ENCODE assay signal across 19 cellular contexts in genomic region chr15:98401029-98401428, GRCh38.
DNase-seq lines count a peak whose midpoint lies in the region; ATAC-seq and TF ChIP-seq lines count a peak whose summit lies in the region.
"Had no signal": no experiment of that assay in that cellular context is flagged by ENCODE, and none has a peak within 500 bp of the region (broad histone marks: within the 10 kb centered on the region; RNA-seq: fewer than 3 reads in every experiment).

No MANE protein-coding gene starts in this region.

- no peaks in the 10 kb centered on the region for H3K79me1 ChIP-seq in IMR-90 (ENCODE audit: low read depth in 1 of 2, low read length in 2 of 2)
- H3K79me1 ChIP-seq in neuronal stem cell (ENCODE audit: low read depth, low read length), result no peaks in the 10 kb centered on the region

- H3K4me3 Mint-ChIP-seq in endodermal cell (no peak overlapping the region), mesothelial cell of epicardium (no peak overlapping the region)
- H3K4me3 Mint-ChIP-seq: GM23338 had no signal

- H4K5ac ChIP-seq in IMR-90 (ENCODE audit: low read depth, low read length), result no peak overlapping the region

- POLR2A ChIA-PET in IMR-90 (lab: Charles Lee; ENCODE audit: unreplicated experiment), result no interaction called here

- no peaks in the 10 kb centered on the region for H3K4me1 ChIP-seq in IMR-90 (ENCODE audit: control insufficient read depth, insufficient read depth, low read length)
- H3K4me1 ChIP-seq in endodermal cell (ENCODE audit: control insufficient read depth, insufficient read depth, low read length), result peaks cover 4% of the 10 kb centered on the region
- H3K4me1 ChIP-seq in right cardiac atrium (ENCODE audit: control insufficient read depth, insufficient read depth, low read length), result no peaks in the 10 kb centered on the region
- H3K4me1 ChIP-seq in neuronal stem cell (ENCODE audit: control insufficient read depth in 2 of 2, insufficient read depth in 1 of 2, low read depth in 1 of 2, low read length in 2 of 2), result peaks cover 0 to 7% of the 10 kb centered on the region in 2 donors

- H4K20me1 ChIP-seq in IMR-90 (ENCODE audit: insufficient read depth, low read length), result no peaks in the 10 kb centered on the region
- H4K20me1 ChIP-seq: BLaER1 treated with 17β-estradiol and CSF1 and Interleukin-3, amounts not matched to agents 10 nM and 100 nM had no signal

- H3K27me3 Mint-ChIP-seq in endodermal cell (ENCODE audit: insufficient read depth) (peaks cover 3% of the 10 kb centered on the region), mesothelial cell of epicardium (ENCODE audit: low read depth) (peaks cover 50% of the 10 kb centered on the region)

- TF ChIP-seq RAD21 in IMR-90 (IDR thresholded peaks at IDR 0.05; ENCODE audit: low read length), result no peak

- CTCF ChIA-PET in IMR-90 (lab: Yijun Ruan, JAX), result no interaction called here

- intact Hi-C loops in IMR-90 (cut with micrococcal nuclease), result no loop called here
- intact Hi-C loops in right cardiac atrium (cut with DNase I), result no loop called here
- intact Hi-C loops in sciatic nerve (cut with DNase I), result no loop called here

- dilution Hi-C loops in IMR-90 (cut with HindIII; ENCODE audit: low sequenced_read_pairs, unreplicated experiment), result no loop called here

- H4K91ac ChIP-seq in IMR-90 (ENCODE audit: insufficient read depth, low read depth, low read length) (no peak overlapping the region), neuronal stem cell (ENCODE audit: low read depth, low read length, poor library complexity) (no peak overlapping the region)

- H3K4ac ChIP-seq in IMR-90 (ENCODE audit: low read depth, low read length) (no peak overlapping the region), neuronal stem cell (ENCODE audit: low read length) (no peak overlapping the region)

- H2BK5ac ChIP-seq in IMR-90 (ENCODE audit: low read depth, low read length, poor library complexity, severe bottlenecking), result no peak overlapping the region
- no peak overlapping the region for H2BK5ac ChIP-seq in neuronal stem cell (ENCODE audit: low read length)

- H3K56ac ChIP-seq in IMR-90 (ENCODE audit: extremely low read depth, insufficient read depth, low read length), result no peak overlapping the region

- H3K23ac ChIP-seq in IMR-90 (ENCODE audit: low read depth, low read length) (no peak overlapping the region), neuronal stem cell (ENCODE audit: low read depth, low read length, poor library complexity) (no peak overlapping the region)

- no peaks in the 10 kb centered on the region for H3K9me1 ChIP-seq in IMR-90 (ENCODE audit: insufficient read depth, low read length)

- H4K8ac ChIP-seq in IMR-90 (ENCODE audit: low read depth in 2 of 2, low read length in 2 of 2) (no peak overlapping the region), neuronal stem cell (ENCODE audit: low read depth, low read length) (no peak overlapping the region)

- DNase-seq in IMR-90 (no peak), endodermal cell (peak; percentile 26), right cardiac atrium (peak; percentile 54 to 76 (median 63)), sciatic nerve (ENCODE audit: low spot score) (no peak), mesothelial cell of epicardium (ENCODE audit: low spot score in 2 of 2, unreplicated experiment in 2 of 2) (no peak), neuronal stem cell (ENCODE audit: low spot score) (no peak)
- DNase-seq: DMS 273 treated with DMSO at 0.1 percent for 48 hours; NCI-H1048; NCI-H1694; NCI-H2107; NCI-H226; NCI-H69; NK-92 treated with Interleukin-12 subunit alpha and Interleukin-12 subunit beta, amount 100 ng/mL, for 24 hours; OCI-M1 had no signal

- H3K4me2 ChIP-seq in IMR-90 (ENCODE audit: low read depth, low read length), result no peak overlapping the region
- no peak overlapping the region for H3K4me2 ChIP-seq in neuronal stem cell (ENCODE audit: insufficient read depth, low read length, poor library complexity, severe bottlenecking)
- H3K4me2 ChIP-seq: GM23338 had no signal

- H3K18ac ChIP-seq in IMR-90 (ENCODE audit: low read depth, low read length), result no peak overlapping the region
- no peak overlapping the region for H3K18ac ChIP-seq in neuronal stem cell (ENCODE audit: low read length)

- H2BK15ac ChIP-seq in IMR-90 (ENCODE audit: low read depth, low read length) (no peak overlapping the region), neuronal stem cell (ENCODE audit: low read length) (no peak overlapping the region)

- no peak for TF ChIP-seq POLR2A in IMR-90 (IDR thresholded peaks at IDR 0.05; ENCODE audit: low read depth, low read length)

- H3K9me3 Mint-ChIP-seq in endodermal cell (peaks cover 5% of the 10 kb centered on the region), mesothelial cell of epicardium (no peaks in the 10 kb centered on the region)

- no peaks in the 10 kb centered on the region for H3K36me3 ChIP-seq in IMR-90 (ENCODE audit: control insufficient read depth, insufficient read depth, low read length)
- H3K36me3 ChIP-seq in endodermal cell (ENCODE audit: control insufficient read depth, insufficient read depth, low read length), result no peaks in the 10 kb centered on the region
- no peaks in the 10 kb centered on the region for H3K36me3 ChIP-seq in neuronal stem cell (replicated peaks in 1 of 2; ENCODE audit: control insufficient read depth in 2 of 2, insufficient read depth in 2 of 2, low read length in 2 of 2)
- H3K36me3 ChIP-seq: BLaER1 treated with 17β-estradiol and CSF1 and Interleukin-3, amounts not matched to agents 10 nM and 100 nM had no signal

- no CpG with 5 or more reads among the region's 3 CpGs for WGBS in IMR-90 (ENCODE audit: extremely low coverage in 2 of 2, insufficient read length in 1 of 2), 2 experiments
- 55 to 67% methylated on average over 3 of the region's 3 CpGs for WGBS in endodermal cell (ENCODE audit: insufficient coverage in 1 of 2, insufficient read length in 1 of 2), 2 experiments
- WGBS in right cardiac atrium, result 36% methylated on average over 3 of the region's 3 CpGs
- no CpG with 5 or more reads among the region's 3 CpGs for WGBS in neuronal stem cell (ENCODE audit: extremely low coverage in 2 of 2, insufficient read length in 2 of 2, insufficient replicate concordance in 1 of 2), 2 donors

- H3K14ac ChIP-seq in IMR-90 (replicated peaks; ENCODE audit: low read depth, low read length), result no peak overlapping the region
- H3K14ac ChIP-seq in neuronal stem cell (ENCODE audit: low read length), result no peak overlapping the region

- H2BK120ac ChIP-seq in IMR-90 (ENCODE audit: low read depth, low read length) (no peak overlapping the region), neuronal stem cell (ENCODE audit: low read depth, low read length) (no peak overlapping the region)

- H2BK20ac ChIP-seq in IMR-90 (ENCODE audit: low read depth, low read length), result no peak overlapping the region

- TF ChIP-seq CTCF in IMR-90 (conservative IDR thresholded peaks at IDR 0.05; ENCODE audit: low read depth, low read length), result no peak
- TF ChIP-seq CTCF in endodermal cell (conservative IDR thresholded peaks at IDR 0.05), result no peak
- no peak for TF ChIP-seq CTCF in mesothelial cell of epicardium (IDR thresholded peaks at IDR 0.05; ENCODE audit: unreplicated experiment)

- no peaks in the 10 kb centered on the region for H3K27me3 ChIP-seq in IMR-90 (ENCODE audit: control insufficient read depth, insufficient read depth, low read length)
- H3K27me3 ChIP-seq in endodermal cell (ENCODE audit: control insufficient read depth, insufficient read depth, low read length, poor library complexity, severe bottlenecking), result no peaks in the 10 kb centered on the region
- no peaks in the 10 kb centered on the region for H3K27me3 ChIP-seq in right cardiac atrium (ENCODE audit: control insufficient read depth, insufficient read depth)
- H3K27me3 ChIP-seq in neuronal stem cell (ENCODE audit: control insufficient read depth in 3 of 3, insufficient read depth in 3 of 3, low read depth in 1 of 3, low read length in 3 of 3), result no peaks in the 10 kb centered on the region
- H3K27me3 ChIP-seq: BLaER1 treated with 17β-estradiol and CSF1 and Interleukin-3, amounts not matched to agents 10 nM and 100 nM had no signal

- H3K4me3 ChIP-seq in IMR-90 (ENCODE audit: insufficient read depth, low read depth, low read length) (no peak overlapping the region), endodermal cell (ENCODE audit: low read length) (no peak overlapping the region), right cardiac atrium (ENCODE audit: low read length) (no peak overlapping the region), neuronal stem cell (ENCODE audit: low read length in 2 of 2) (no peak overlapping the region)
- H3K4me3 ChIP-seq: BLaER1 treated with 17β-estradiol and CSF1 and Interleukin-3, amounts not matched to agents 10 nM and 100 nM; GM23338 had no signal

- H2BK12ac ChIP-seq in neuronal stem cell (ENCODE audit: low read length), result no peak overlapping the region

- no peaks in the 10 kb centered on the region for H3K9me3 ChIP-seq in IMR-90 (ENCODE audit: control insufficient read depth, insufficient read depth, low read length)
- H3K9me3 ChIP-seq in endodermal cell (ENCODE audit: control insufficient read depth, low read length), result no peaks in the 10 kb centered on the region
- H3K9me3 ChIP-seq in right cardiac atrium (ENCODE audit: control insufficient read depth, low read length), result no peaks in the 10 kb centered on the region
- no peaks in the 10 kb centered on the region for H3K9me3 ChIP-seq in neuronal stem cell (replicated peaks in 1 of 2; ENCODE audit: control insufficient read depth in 2 of 2, insufficient read depth in 1 of 2, low read depth in 1 of 2, low read length in 2 of 2)
- H3K9me3 ChIP-seq: BLaER1 treated with 17β-estradiol and CSF1 and Interleukin-3, amounts not matched to agents 10 nM and 100 nM had no signal

- H3K27ac Mint-ChIP-seq in endodermal cell (no peak overlapping the region), mesothelial cell of epicardium (no peak overlapping the region)
- H3K27ac Mint-ChIP-seq: GM23338 had no signal

- H3K27ac ChIP-seq in IMR-90 (ENCODE audit: insufficient read depth, low read length), result no peak overlapping the region
- no peak overlapping the region for H3K27ac ChIP-seq in endodermal cell (ENCODE audit: low read depth, low read length)
- H3K27ac ChIP-seq in right cardiac atrium (ENCODE audit: low read length), result no peak overlapping the region
- H3K27ac ChIP-seq in neuronal stem cell (replicated peaks; ENCODE audit: low read length), result no peak overlapping the region
- H3K27ac ChIP-seq: BLaER1 treated with 17β-estradiol and CSF1 and Interleukin-3, amounts not matched to agents 10 nM and 100 nM; RWPE1 had no signal

- no TSS peak for BruUV-seq in IMR-90 (replicated peaks; lab: Mats Ljungman, UMichigan)

- H3K4me1 Mint-ChIP-seq in endodermal cell, result peaks cover 4% of the 10 kb centered on the region
- no peaks in the 10 kb centered on the region for H3K4me1 Mint-ChIP-seq in mesothelial cell of epicardium

- no peak for ATAC-seq in IMR-90 (ENCODE audit: low read depth)
- ATAC-seq in right cardiac atrium, result peak; percentile 74 to 85
- ATAC-seq in sciatic nerve, result peak; percentile 89
- ATAC-seq in SK-N-SH treated with all-trans-retinoic acid at 6 μM for 48 hours, result no peak
- ATAC-seq in HG02763 (IDR thresholded peaks at IDR 0.05; ENCODE audit: unreplicated experiment), result no peak
- ATAC-seq: GM23338 had no signal

- no peak overlapping the region for H2AFZ ChIP-seq in IMR-90 (replicated peaks; ENCODE audit: low read length, poor library complexity)
- H2AFZ ChIP-seq in neuronal stem cell (ENCODE audit: low read length), result no peak overlapping the region
- H2AFZ ChIP-seq: GM23338 had no signal

- H3K36me3 Mint-ChIP-seq in endodermal cell (ENCODE audit: low read depth) (no peaks in the 10 kb centered on the region), mesothelial cell of epicardium (no peaks in the 10 kb centered on the region)

- in situ Hi-C loops in IMR-90 (cut with MboI; ENCODE audit: low sequenced_read_pairs), result no loop called here

- no peak overlapping the region for H2AK5ac ChIP-seq in IMR-90 (ENCODE audit: low read depth, low read length)
- no peak overlapping the region for H2AK5ac ChIP-seq in neuronal stem cell (ENCODE audit: low read depth, low read length)

- H3K9ac ChIP-seq in IMR-90 (ENCODE audit: low read depth, low read length), result no peak overlapping the region
- H3K9ac ChIP-seq in endodermal cell (ENCODE audit: extremely low read depth, low read length, poor library complexity, severe bottlenecking), result no peak overlapping the region
- H3K9ac ChIP-seq in neuronal stem cell (ENCODE audit: low read depth, low read length, poor library complexity), result no peak overlapping the region
- H3K9ac ChIP-seq: BLaER1 treated with 17β-estradiol and CSF1 and Interleukin-3, amounts not matched to agents 10 nM and 100 nM had no signal

- no peak overlapping the region for H2AK9ac ChIP-seq in IMR-90 (replicated peaks; ENCODE audit: low read depth, low read length, poor library complexity)

Comparison
In these comparisons a context has a peak if more than half of its experiments do, and no peak if none do; other contexts are left out.
1. ATAC-seq: peak in right cardiac atrium (2 of 2) and sciatic nerve (single experiment); none in IMR-90 (single experiment), SK-N-SH treated with all-trans-retinoic acid at 6 μM for 48 hours (single experiment) and HG02763 (single experiment).
2. DNase-seq: peak in endodermal cell (single experiment) and right cardiac atrium (3 of 3); none in IMR-90 (single experiment), sciatic nerve (single experiment), mesothelial cell of epicardium (0 of 2) and neuronal stem cell (single experiment).